In genomic region chr14:103396463-103396862, GRCh38 we compare ENCODE assay signal across 28 cellular contexts. TPM values are rescaled to one million over a fixed set of nuclear protein-coding genes. Genes with fewer than 3 reads are reported as not detected.
A peak's percentile ranks its signal among the peaks of the same experiment; 100 is the strongest.
DNase-seq lines count a peak whose midpoint lies in the region; ATAC-seq and TF ChIP-seq lines count a peak whose summit lies in the region.
"Had no signal": no experiment of that assay in that cellular context is flagged by ENCODE, and none has a peak within 500 bp of the region (broad histone marks: within the 10 kb centered on the region; RNA-seq: fewer than 3 reads in every experiment).

No MANE protein-coding gene starts in this region.

- H3K27me3 ChIP-seq in left ventricle myocardium inferior (ENCODE audit: low read depth) (no peaks in the 10 kb centered on the region), Loucy (ENCODE audit: insufficient read depth, low read length, poor library complexity, severe bottlenecking) (no peaks in the 10 kb centered on the region), thyroid gland (no peaks in the 10 kb centered on the region), esophagus muscularis mucosa (no peaks in the 10 kb centered on the region)
- H3K27me3 ChIP-seq: adrenal gland, BE2C, brain microvascular endothelial cell, colonic mucosa, tibial nerve had no signal

- H3F3A ChIP-seq in Loucy (ENCODE audit: low read depth): no peaks in the 10 kb centered on the region

- H3K4me3 ChIP-seq in left ventricle myocardium inferior: no peak overlapping the region
- no peak overlapping the region for H3K4me3 ChIP-seq in Loucy (ENCODE audit: low read length, poor library complexity, severe bottlenecking)
- H3K4me3 ChIP-seq in thyroid gland (replicated peaks in 1 of 3): no peak overlapping the region
- H3K4me3 ChIP-seq in esophagus muscularis mucosa: no peak overlapping the region
- H3K4me3 ChIP-seq: colonic mucosa, tibial nerve had no signal

- no peaks in the 10 kb centered on the region for H3K9me3 Mint-ChIP-seq in effector memory CD8-positive, alpha-beta T cell
- H3K9me3 Mint-ChIP-seq: stimulated activated naive CD8-positive, alpha-beta T cell treated with anti-CD3 and anti-CD28 coated beads, Interleukin-15, amount 100 ng/mL, for 72 hours; T-helper 2 cell treated with Interferon-gamma antibody and Interleukin-4, amounts not matched to agents 5 μg/mL and 100 μg/mL, for 36 hours had no signal

- H3K9me2 ChIP-seq in Loucy (replicated peaks; ENCODE audit: low read depth, low read length): no peaks in the 10 kb centered on the region

- peaks cover 100% of the 10 kb centered on the region for H3K79me2 ChIP-seq in Loucy (ENCODE audit: insufficient read depth, low read length)

- peaks cover 91% of the 10 kb centered on the region for H4K20me1 ChIP-seq in Loucy (ENCODE audit: insufficient read depth, low read length, poor library complexity, severe bottlenecking)

- peaks cover 45 to 71% of the 10 kb centered on the region in 2 donors for H3K4me1 Mint-ChIP-seq in effector memory CD8-positive, alpha-beta T cell (ENCODE audit: low read depth in 2 of 2)

- peak overlapping the region; percentile 87 for H3K27ac ChIP-seq in left ventricle myocardium inferior (replicated peaks)
- peak overlapping the region in 2 of 3 donors; percentile 12 to 15 for H3K27ac ChIP-seq in thyroid gland
- H3K27ac ChIP-seq in esophagus muscularis mucosa (replicated peaks in 1 of 4): no peak overlapping the region
- H3K27ac ChIP-seq: brain microvascular endothelial cell, colonic mucosa, HL-60 had no signal

- H3K27ac Mint-ChIP-seq in effector memory CD8-positive, alpha-beta T cell: peak overlapping the region; percentile 53 to 62
- H3K27ac Mint-ChIP-seq: stimulated activated naive CD8-positive, alpha-beta T cell treated with anti-CD3 and anti-CD28 coated beads, Interleukin-15, amount 100 ng/mL, for 72 hours; T-helper 2 cell treated with Interferon-gamma antibody and Interleukin-4, amounts not matched to agents 5 μg/mL and 100 μg/mL, for 36 hours had no signal

- no peak overlapping the region for H2AFZ ChIP-seq in Loucy (ENCODE audit: low read length)

- TF ChIP-seq CTCF in left ventricle myocardium inferior (IDR thresholded peaks at IDR 0.05; ENCODE audit: borderline replicate concordance) (no peak), Loucy (conservative IDR thresholded peaks at IDR 0.05; ENCODE audit: low read length) (no peak), thyroid gland (IDR thresholded peaks at IDR 0.05) (no peak), esophagus muscularis mucosa (IDR thresholded peaks at IDR 0.05) (no peak)

- DNase-seq in left ventricle myocardium inferior (no peak), Right ventricle myocardium superior (no peak), thyroid gland (no peak), pons (ENCODE audit: low spot score) (no peak), NCI-H2029 treated with DMSO at 0.1 percent for 48 hours (lab: John Stamatoyannopoulos, UW) (no peak), esophagus muscularis mucosa (ENCODE audit: extremely low spot score) (no peak)
- DNase-seq in effector memory CD8-positive, alpha-beta T cell: no peak
- DNase-seq: ACHN; activated CD4-positive, alpha-beta T cell treated with anti-CD3 and anti-CD28 coated beads for 4 hours; activated effector memory CD4-positive, alpha-beta T cell treated with Interleukin-2 at 50 U/mL for 16 hours; activated T-cell treated with anti-CD3 and anti-CD28 coated beads for 4 hours; adrenal gland; BE2C; brain microvascular endothelial cell; Caco-2; colonic mucosa; DMS79 treated with DMSO at 0.1 percent for 48 hours; effector memory CD4-positive, alpha-beta T cell; erythroblast; NCI-H146; nucleus accumbens; SHP77; small intestine; stimulated activated naive CD8-positive, alpha-beta T cell treated with anti-CD3 and anti-CD28 coated beads, Interleukin-15, amount 100 ng/mL, for 72 hours had no signal

- 93 to 95% methylated on average over 2 of the region's 2 CpGs for WGBS in thyroid gland, 2 donors
- 88% methylated on average over 2 of the region's 2 CpGs for WGBS in esophagus muscularis mucosa

- H3K4me2 ChIP-seq in Loucy (ENCODE audit: low read depth, low read length, poor library complexity, severe bottlenecking): peak overlapping the region; percentile 53

- no peak overlapping the region for H3K9ac ChIP-seq in Loucy (ENCODE audit: low read depth, low read length, poor library complexity, severe bottlenecking)

- ATAC-seq in Right ventricle myocardium superior (ENCODE audit: poor library complexity): no peak
- no peak for ATAC-seq in effector memory CD8-positive, alpha-beta T cell (replicated peaks)
- ATAC-seq: stimulated activated naive CD8-positive, alpha-beta T cell treated with anti-CD3 and anti-CD28 coated beads, Interleukin-15, amount 100 ng/mL, for 72 hours had no signal

- no peak for TF ChIP-seq POLR2A in thyroid gland (IDR thresholded peaks at IDR 0.05)
- no peak for TF ChIP-seq POLR2A in esophagus muscularis mucosa (IDR thresholded peaks at IDR 0.05; ENCODE audit: low read depth)

- intact Hi-C loops in left ventricle myocardium inferior (cut with micrococcal nuclease) (loop anchor here (10.0 kb wide), 1 partner anchor 48 kb away; no protein-coding TSS in a partner anchor), Right ventricle myocardium superior (cut with DNase I) (loop anchor here (10.0 kb wide), 1 partner anchor 48 kb away; no protein-coding TSS in a partner anchor), thyroid gland (cut with DNase I) (no loop called here), esophagus muscularis mucosa (cut with DNase I) (no loop called here)

- H3K4me3 Mint-ChIP-seq in effector memory CD8-positive, alpha-beta T cell: peak overlapping the region in 1 of 2 donors; percentile 43
- H3K4me3 Mint-ChIP-seq: T-helper 2 cell treated with Interferon-gamma antibody and Interleukin-4, amounts not matched to agents 5 μg/mL and 100 μg/mL, for 36 hours had no signal

- no peaks in the 10 kb centered on the region for H3K27me3 Mint-ChIP-seq in effector memory CD8-positive, alpha-beta T cell
- H3K27me3 Mint-ChIP-seq: stimulated activated naive CD8-positive, alpha-beta T cell treated with anti-CD3 and anti-CD28 coated beads, Interleukin-15, amount 100 ng/mL, for 72 hours had no signal

- no peaks in the 10 kb centered on the region for H3K9me3 ChIP-seq in left ventricle myocardium inferior (replicated peaks)
- no peaks in the 10 kb centered on the region for H3K9me3 ChIP-seq in Loucy (ENCODE audit: insufficient read depth, low read depth, low read length)
- no peaks in the 10 kb centered on the region for H3K9me3 ChIP-seq in thyroid gland
- H3K9me3 ChIP-seq in esophagus muscularis mucosa: no peaks in the 10 kb centered on the region
- H3K9me3 ChIP-seq: adrenal gland, BE2C, Caco-2, colonic mucosa, tibial nerve had no signal

- TF ChIP-seq EP300 in esophagus muscularis mucosa (IDR thresholded peaks at IDR 0.05): no peak

- H3K36me3 ChIP-seq in left ventricle myocardium inferior: no peaks in the 10 kb centered on the region
- no peaks in the 10 kb centered on the region for H3K36me3 ChIP-seq in Loucy (ENCODE audit: insufficient read depth, low read length)
- no peaks in the 10 kb centered on the region for H3K36me3 ChIP-seq in thyroid gland
- no peaks in the 10 kb centered on the region for H3K36me3 ChIP-seq in esophagus muscularis mucosa
- H3K36me3 ChIP-seq: adrenal gland, BE2C, brain microvascular endothelial cell, colonic mucosa, tibial nerve had no signal

- peaks cover 7% of the 10 kb centered on the region for H3K36me3 Mint-ChIP-seq in effector memory CD8-positive, alpha-beta T cell (ENCODE audit: insufficient read depth)

- peaks cover 98% of the 10 kb centered on the region for H3K4me1 ChIP-seq in left ventricle myocardium inferior
- peaks cover 58% of the 10 kb centered on the region for H3K4me1 ChIP-seq in Loucy (ENCODE audit: insufficient read depth, low read length, poor library complexity, severe bottlenecking)
- H3K4me1 ChIP-seq in thyroid gland: peaks cover 65 to 68% of the 10 kb centered on the region in 2 donors
- peaks cover 77 to 97% (median 94%) of the 10 kb centered on the region in 4 donors for H3K4me1 ChIP-seq in esophagus muscularis mucosa

RNA-seq across cellular contexts. Expression of gene MARK3, which starts 11.2 kb away (rescaled TPM):
- total RNA-seq in left ventricle myocardium inferior (103 TPM), Right ventricle myocardium superior (137 TPM), thyroid gland (100 to 1,000 TPM; 105 to 164 (median 114) TPM), esophagus muscularis mucosa (10 to 100 TPM; 57.4 to 78.1 (median 68.1) TPM)

Comparison
In these comparisons a context has a peak if more than half of its experiments do, and no peak if none do; other contexts are left out.
1. H3K27ac ChIP-seq: peak in left ventricle myocardium inferior (single experiment) and thyroid gland (2 of 3); none in esophagus muscularis mucosa (0 of 4).
2. intact Hi-C loops: an anchor here in left ventricle myocardium inferior (10.0 kb wide) and Right ventricle myocardium superior (10.0 kb wide); none called in thyroid gland and esophagus muscularis mucosa.